In the genomic region with DNA sequence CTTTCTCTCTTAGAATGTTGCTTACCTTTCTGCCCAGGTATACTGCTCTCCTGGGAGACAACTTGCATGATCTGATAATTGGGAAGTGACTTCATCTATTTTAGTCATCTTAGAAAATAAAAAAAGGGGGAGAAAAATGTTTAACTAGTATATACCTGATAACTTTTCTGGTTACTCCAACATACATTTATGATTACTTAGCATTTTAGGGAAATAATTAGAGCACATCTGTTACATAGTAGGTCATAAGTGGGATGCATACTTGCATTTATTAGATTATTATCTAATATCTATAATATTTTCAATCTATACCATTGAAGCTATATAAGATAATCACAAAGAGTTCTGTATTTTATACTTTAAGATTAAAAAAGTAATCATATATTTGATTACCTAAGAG, we compare ENCODE assay signal across 30 cellular contexts.
"Had no signal": no experiment of that assay in that cellular context is flagged by ENCODE, and none has a peak within 500 bp of the region (broad histone marks: within the 10 kb centered on the region; RNA-seq: fewer than 3 reads in every experiment).

No MANE protein-coding gene starts in this region.

- H3K9me3 ChIP-seq: ovary, psoas muscle, suprapubic skin, testis, tibial artery, upper lobe of right lung, vagina had no signal

- H3K4me3 ChIP-seq: neural progenitor cell, ovary, psoas muscle, skin epidermis, smooth muscle cell, spleen, suprapubic skin, testis, tibial artery, transverse colon, upper lobe of right lung, vagina had no signal

- H3K4me1 ChIP-seq: neural progenitor cell, parathyroid adenoma, psoas muscle, spleen, suprapubic skin, testis, tibial artery, transverse colon, upper lobe of right lung, vagina had no signal

- H3K36me3 ChIP-seq: neural progenitor cell, ovary, spleen, suprapubic skin, tibial artery, transverse colon, upper lobe of right lung, vagina had no signal

- FAIRE-seq: urothelium cell line had no signal

- H3K79me2 ChIP-seq: parathyroid adenoma had no signal

- H3K27ac ChIP-seq: neural progenitor cell, ovary, parathyroid adenoma, psoas muscle, skin epidermis, spleen, suprapubic skin, testis, tibial artery, transverse colon, upper lobe of right lung, vagina had no signal

- ATAC-seq: naive thymus-derived CD4-positive, alpha-beta T cell; natural killer cell; psoas muscle; right cardiac atrium; sciatic nerve; stimulated activated memory B cell treated with anti-CD40 and anti-IgM and Interleukin-4, amounts not matched to agents 10 μg/mL and 1 μg/mL and 100 μg/mL, for 72 hours; stimulated activated naive CD8-positive, alpha-beta T cell treated with anti-CD3 and anti-CD28 coated beads, Interleukin-15, amount 100 ng/mL, for 72 hours; stimulated activated naive CD8-positive, alpha-beta T cell treated with anti-CD3 and anti-CD28 coated beads, Interleukin-15, Interleukin-2, amounts not matched to agents 100 U/mL and 50 U/mL, for 24 hours; upper lobe of right lung had no signal

- H3K4me2 ChIP-seq: neural progenitor cell, smooth muscle cell had no signal

- H3K9ac ChIP-seq: neural progenitor cell, parathyroid adenoma had no signal

- H3K27me3 ChIP-seq: neural progenitor cell, ovary, spleen, suprapubic skin, testis, tibial artery, transverse colon, upper lobe of right lung, vagina had no signal

- DNase-seq: naive thymus-derived CD4-positive, alpha-beta T cell; natural killer cell; occipital lobe; ovary; posterior cingulate gyrus; psoas muscle; right cardiac atrium; spleen; stimulated activated CD4-positive, alpha-beta T cell treated with anti-CD3 and anti-CD28 coated beads, Interleukin-12 subunit alpha, Interleukin-12 subunit beta, amount 100 ng/mL, for 4 hours; stimulated activated CD4-positive, alpha-beta T cell treated with anti-CD3 and anti-CD28 coated beads, Interleukin-1b, Interleukin-23, amount 100 ng/mL, for 48 hours; stimulated activated CD4-positive, alpha-beta T cell treated with anti-CD3 and anti-CD28 coated beads, Interleukin-4, amount 100 ng/mL, for 1 hour; stimulated activated CD4-positive, alpha-beta T cell treated with anti-CD3 and anti-CD28 coated beads, Interleukin-4, amount 100 ng/mL, for 4 hours; stimulated activated CD8-positive, alpha-beta memory T cell treated with anti-CD3 and anti-CD28 coated beads, Interleukin-4, amount 100 ng/mL, for 48 hours; stimulated activated naive CD4-positive, alpha-beta T cell; stimulated activated naive CD8-positive, alpha-beta T cell treated with anti-CD3 and anti-CD28 coated beads, Interleukin-15, amount 100 ng/mL, for 72 hours; stimulated activated naive CD8-positive, alpha-beta T cell treated with anti-CD3 and anti-CD28 coated beads, Interleukin-15, Interleukin-2, amounts not matched to agents 100 U/mL and 50 U/mL, for 24 hours; substantia nigra; testis; tibial artery; transverse colon; upper lobe of right lung had no signal

- H2AFZ ChIP-seq: neural progenitor cell, parathyroid adenoma had no signal
